In the genomic region with DNA sequence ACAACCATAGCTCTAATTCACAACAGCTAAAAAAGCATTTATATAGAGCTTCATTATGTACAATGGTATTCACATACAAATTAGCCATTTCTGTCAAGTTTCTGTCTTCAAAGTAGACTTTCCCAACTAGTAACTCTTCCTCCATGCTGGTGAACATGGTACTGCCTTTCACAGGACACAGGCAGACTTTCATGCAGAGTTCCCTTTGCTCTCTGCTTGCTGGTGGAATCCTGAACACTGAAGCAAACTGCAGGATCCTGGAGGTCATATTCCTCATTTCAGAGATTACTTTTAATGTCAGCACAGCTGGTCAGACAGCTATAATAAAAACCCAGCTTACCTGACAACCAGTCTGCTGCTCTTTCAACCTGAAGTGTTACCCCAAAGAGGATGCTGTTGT, we compare ENCODE assay signal across 1 cellular context.
TF ChIP-seq lines count a peak whose summit lies in the region.

No MANE protein-coding gene starts in this region.

TF ChIP-seq in HepG2, 621 proteins besides CTCF, POLR2A, EP300 and RAD21 (continued from another document):
- TF ChIP-seq, protein P1, sequence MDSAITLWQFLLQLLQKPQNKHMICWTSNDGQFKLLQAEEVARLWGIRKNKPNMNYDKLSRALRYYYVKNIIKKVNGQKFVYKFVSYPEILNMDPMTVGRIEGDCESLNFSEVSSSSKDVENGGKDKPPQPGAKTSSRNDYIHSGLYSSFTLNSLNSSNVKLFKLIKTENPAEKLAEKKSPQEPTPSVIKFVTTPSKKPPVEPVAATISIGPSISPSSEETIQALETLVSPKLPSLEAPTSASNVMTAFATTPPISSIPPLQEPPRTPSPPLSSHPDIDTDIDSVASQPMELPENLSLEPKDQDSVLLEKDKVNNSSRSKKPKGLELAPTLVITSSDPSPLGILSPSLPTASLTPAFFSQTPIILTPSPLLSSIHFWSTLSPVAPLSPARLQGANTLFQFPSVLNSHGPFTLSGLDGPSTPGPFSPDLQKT (CRISPR knock-in tag; IDR thresholded peaks at IDR 0.05; ENCODE audit: borderline replicate concordance), result no peak
- no peak for TF ChIP-seq NFE2L2 (IDR thresholded peaks at IDR 0.05; ENCODE audit: low read length)
- no peak for TF ChIP-seq BORCS8-MEF2B (CRISPR knock-in tag; IDR thresholded peaks at IDR 0.05)
- TF ChIP-seq ATF1 (CRISPR knock-in tag; IDR thresholded peaks at IDR 0.05), result no peak
- TF ChIP-seq ZNF383 (CRISPR knock-in tag; IDR thresholded peaks at IDR 0.05; ENCODE audit: borderline replicate concordance), result no peak
- TF ChIP-seq KLF6 (CRISPR knock-in tag; IDR thresholded peaks at IDR 0.05), result no peak
- no peak for TF ChIP-seq EZH2 (conservative IDR thresholded peaks at IDR 0.05; ENCODE audit: low read depth, low read length)
- TF ChIP-seq RBFOX2 (IDR thresholded peaks at IDR 0.05; ENCODE audit: low read depth, low read length), result no peak
- TF ChIP-seq CCAR2 (optimal IDR thresholded peaks at IDR 0.05; ENCODE audit: low read depth, low read length), result no peak
- no peak for TF ChIP-seq FOSL1 (CRISPR knock-in tag; IDR thresholded peaks at IDR 0.05; ENCODE audit: borderline replicate concordance)
TF ChIP-seq in HepG2: peak in this region for 0.
